Comparison of ENCODE assay signal across 18 cellular contexts in the genomic region with DNA sequence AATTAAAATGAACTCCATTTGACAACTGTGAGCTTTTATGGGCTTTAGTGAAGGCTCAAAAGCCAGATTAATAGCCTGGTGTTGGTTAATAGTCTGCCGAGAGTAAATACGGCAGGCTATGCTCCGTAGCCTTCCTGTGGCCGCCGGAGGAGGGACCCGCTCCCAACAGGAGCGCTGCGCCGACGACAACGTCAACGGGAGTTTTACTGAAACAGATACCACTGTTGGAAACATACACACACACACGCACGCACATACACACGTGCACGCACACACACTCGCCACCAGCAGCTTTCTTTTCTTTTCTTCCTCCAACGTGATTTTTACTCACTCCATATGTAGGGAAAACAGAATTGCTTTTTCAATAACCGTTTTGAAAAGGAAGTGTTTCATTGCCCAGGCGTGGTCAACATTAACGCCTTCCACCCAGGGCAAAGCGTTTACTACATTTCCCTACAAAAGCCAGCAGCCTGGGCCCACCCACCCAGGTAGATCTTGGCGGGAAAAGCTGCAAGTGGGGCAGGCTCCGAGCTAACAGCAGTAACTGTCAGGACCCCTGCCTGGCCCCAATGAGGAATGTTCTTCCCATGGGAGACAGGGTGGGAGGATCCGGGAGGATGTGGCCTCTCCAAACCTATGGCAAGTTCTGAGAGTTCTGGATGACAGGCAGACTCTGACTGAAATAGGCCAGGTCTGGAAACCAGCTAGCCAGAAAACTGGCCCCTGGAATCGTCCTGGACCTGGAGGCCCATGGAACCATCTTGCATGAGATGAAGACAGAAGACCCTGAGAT.
DNase-seq lines count a peak whose midpoint lies in the region; TF ChIP-seq lines count a peak whose summit lies in the region.
"Had no signal": no experiment of that assay in that cellular context is flagged by ENCODE, and none has a peak within 500 bp of the region (broad histone marks: within the 10 kb centered on the region; RNA-seq: fewer than 3 reads in every experiment).

No MANE protein-coding gene starts in this region.

- no peak for TF ChIP-seq CTCF in suprapubic skin (IDR thresholded peaks at IDR 0.05)

- no peak overlapping the region for H3K27ac ChIP-seq in suprapubic skin
- H3K27ac ChIP-seq: heart left ventricle, left lung, RWPE1, spleen had no signal

- H3K27me3 Mint-ChIP-seq in activated naive CD4-positive, alpha-beta T cell treated with anti-CD3 and anti-CD28 coated beads for 36 hours (ENCODE audit: low read depth), result peaks cover 21% of the 10 kb centered on the region

- peaks cover 4% of the 10 kb centered on the region for H3K4me1 Mint-ChIP-seq in activated naive CD4-positive, alpha-beta T cell treated with anti-CD3 and anti-CD28 coated beads for 36 hours (ENCODE audit: low read depth)
- H3K4me1 Mint-ChIP-seq: brain had no signal

- H3K4me3 ChIP-seq in suprapubic skin, result peak overlapping the region; percentile 30
- H3K4me3 ChIP-seq: left lung had no signal

- TF ChIP-seq POLR2A in suprapubic skin (IDR thresholded peaks at IDR 0.05), result no peak

- no peaks in the 10 kb centered on the region for H3K9me3 Mint-ChIP-seq in activated naive CD4-positive, alpha-beta T cell treated with anti-CD3 and anti-CD28 coated beads for 36 hours
- H3K9me3 Mint-ChIP-seq: activated CD4-positive, alpha-beta memory T cell treated with anti-CD3 and anti-CD28 coated beads for 36 hours; brain had no signal

- intact Hi-C loops in activated naive CD4-positive, alpha-beta T cell treated with anti-CD3 and anti-CD28 coated beads for 36 hours (cut with micrococcal nuclease), result no loop called here

- no peaks in the 10 kb centered on the region for H3K36me3 ChIP-seq in suprapubic skin
- H3K36me3 ChIP-seq: heart left ventricle, left lung had no signal

- WGBS in suprapubic skin, result 24% methylated on average over 26 of the region's 26 CpGs

- peak; percentile 19 for DNase-seq in activated naive CD4-positive, alpha-beta T cell treated with anti-CD3 and anti-CD28 coated beads for 36 hours
- no peak for DNase-seq in activated naive CD4-positive, alpha-beta T cell (lab: John Stamatoyannopoulos, UW)
- DNase-seq in ecto neural progenitor cell (ENCODE audit: low spot score), result peak; percentile 47
- peak; percentile 81 for DNase-seq in mesenteric fat pad (ENCODE audit: low spot score)
- DNase-seq in suprapubic skin (ENCODE audit: low spot score in 2 of 2), result peak in 1 of 2 donors; percentile 67
- no peak for DNase-seq in SHP77 treated with DMSO at 0.1 percent for 48 hours (lab: John Stamatoyannopoulos, UW)
- DNase-seq in UCSD-AML1 (lab: John Stamatoyannopoulos, UW; ENCODE audit: unreplicated experiment), result no peak
- DNase-seq in COLO829 (ENCODE audit: low spot score), result no peak
- DNase-seq: activated CD4-positive, alpha-beta memory T cell treated with anti-CD3 and anti-CD28 coated beads for 36 hours; heart left ventricle; Kasumi-1; left lung; NCI-H1694 treated with DMSO at 0.1 percent for 48 hours; NCI-H748 treated with DMSO at 0.1 percent for 48 hours; spleen; T-helper 2 cell had no signal

- peaks cover 6% of the 10 kb centered on the region for H3K4me1 ChIP-seq in suprapubic skin
- H3K4me1 ChIP-seq: heart left ventricle, left lung had no signal

- TF ChIP-seq EP300 in suprapubic skin (IDR thresholded peaks at IDR 0.05), result no peak

- H3K27ac Mint-ChIP-seq in activated naive CD4-positive, alpha-beta T cell treated with anti-CD3 and anti-CD28 coated beads for 36 hours, result no peak overlapping the region
- H3K27ac Mint-ChIP-seq: activated CD4-positive, alpha-beta memory T cell treated with anti-CD3 and anti-CD28 coated beads for 36 hours; brain had no signal

- no peak overlapping the region for H3K4me3 Mint-ChIP-seq in activated naive CD4-positive, alpha-beta T cell treated with anti-CD3 and anti-CD28 coated beads for 36 hours
- H3K4me3 Mint-ChIP-seq: activated CD4-positive, alpha-beta memory T cell treated with anti-CD3 and anti-CD28 coated beads for 36 hours; brain had no signal

- H3K27me3 ChIP-seq in suprapubic skin, result peaks cover 23% of the 10 kb centered on the region

- CTCF ChIA-PET in activated naive CD4-positive, alpha-beta T cell treated with anti-CD3 and anti-CD28 coated beads for 36 hours (lab: Charles Lee), result no interaction called here

- H3K36me3 Mint-ChIP-seq in activated naive CD4-positive, alpha-beta T cell treated with anti-CD3 and anti-CD28 coated beads for 36 hours (ENCODE audit: low read depth), result no peaks in the 10 kb centered on the region
- H3K36me3 Mint-ChIP-seq: activated CD4-positive, alpha-beta memory T cell treated with anti-CD3 and anti-CD28 coated beads for 36 hours; brain had no signal

- H3K9me3 ChIP-seq in suprapubic skin, result no peaks in the 10 kb centered on the region
- H3K9me3 ChIP-seq: heart left ventricle, left lung, spleen had no signal

Comparison
In these comparisons a context has a peak if more than half of its experiments do, and no peak if none do; other contexts are left out.
1. DNase-seq: peak in activated naive CD4-positive, alpha-beta T cell treated with anti-CD3 and anti-CD28 coated beads for 36 hours (single experiment), ecto neural progenitor cell (single experiment) and mesenteric fat pad (single experiment); none in activated naive CD4-positive, alpha-beta T cell (0 of 4), SHP77 treated with DMSO at 0.1 percent for 48 hours (single experiment), UCSD-AML1 (single experiment) and COLO829 (single experiment).